In genomic region chr13:46211521-46212351, GRCh38 we compare ENCODE assay signal across 8 cellular contexts. TPM values are rescaled to one million over a fixed set of nuclear protein-coding genes. Genes with fewer than 3 reads are reported as not detected.
DNase-seq lines count a peak whose midpoint lies in the region; ATAC-seq, FAIRE-seq and TF ChIP-seq lines count a peak whose summit lies in the region.

LRRC63 (plus strand) TSS chr13:46211928; CDS start chr13:46213035, 1,107 bp downstream.

- no peaks in the 10 kb centered on the region for H3K27me3 Mint-ChIP-seq in activated naive CD4-positive, alpha-beta T cell treated with anti-CD3 and anti-CD28 coated beads for 36 hours (ENCODE audit: low read depth)
- peaks cover 32% of the 10 kb centered on the region for H3K27me3 Mint-ChIP-seq in osteocyte (ENCODE audit: unreplicated experiment)

- no peaks in the 10 kb centered on the region for H3K36me3 Mint-ChIP-seq in activated naive CD4-positive, alpha-beta T cell treated with anti-CD3 and anti-CD28 coated beads for 36 hours (ENCODE audit: low read depth)
- no peaks in the 10 kb centered on the region for H3K36me3 Mint-ChIP-seq in osteocyte (ENCODE audit: unreplicated experiment)

- intact Hi-C loops in activated naive CD4-positive, alpha-beta T cell treated with anti-CD3 and anti-CD28 coated beads for 36 hours (cut with micrococcal nuclease) = loop anchor here (1.0 to 2.0 kb wide), 7 partner anchors 9 to 175 kb away; partner anchors contain the start of genes LCP1, RUBCNL and ZC3H13
- intact Hi-C loops in head of caudate nucleus (cut with DNase I) = no loop called here
- intact Hi-C loops in thyroid gland (cut with DNase I) = no loop called here

- H3K27ac ChIP-seq in thyroid gland = no peak within 1 kb of the TSS

- TF ChIP-seq POLR2A in thyroid gland (IDR thresholded peaks at IDR 0.05) = no peak

- H3K36me3 ChIP-seq in thyroid gland = no peaks in the 10 kb centered on the region

- peak within 1 kb of the TSS; percentile 91 for H3K4me3 Mint-ChIP-seq in activated naive CD4-positive, alpha-beta T cell treated with anti-CD3 and anti-CD28 coated beads for 36 hours
- peak within 1 kb of the TSS; percentile 74 for H3K4me3 Mint-ChIP-seq in osteocyte (ENCODE audit: unreplicated experiment)

- H3K4me1 Mint-ChIP-seq in activated naive CD4-positive, alpha-beta T cell treated with anti-CD3 and anti-CD28 coated beads for 36 hours (ENCODE audit: low read depth) = peaks cover 14% of the 10 kb centered on the region
- peaks cover 5% of the 10 kb centered on the region for H3K4me1 Mint-ChIP-seq in osteocyte (ENCODE audit: unreplicated experiment)

- peak within 1 kb of the TSS in 1 of 3 donors; percentile 9 for H3K4me3 ChIP-seq in thyroid gland (replicated peaks in 1 of 3)

- peaks cover 2% of the 10 kb centered on the region for H3K9me3 Mint-ChIP-seq in activated naive CD4-positive, alpha-beta T cell treated with anti-CD3 and anti-CD28 coated beads for 36 hours
- H3K9me3 Mint-ChIP-seq in osteocyte (ENCODE audit: unreplicated experiment) = no peaks in the 10 kb centered on the region

- DNase-seq in DMS 273 treated with DMSO at 0.1 percent for 48 hours (lab: John Stamatoyannopoulos, UW) (peak; percentile 42), HTR-8/SVneo (ENCODE audit: insufficient read length, low spot score) (peak; percentile 23), SK-MEL-5 (ENCODE audit: low read depth, low spot score) (peak; percentile 83), head of caudate nucleus (peak; percentile 59 to 94 (median 86)), osteocyte (ENCODE audit: extremely low spot score, unreplicated experiment) (peak; percentile 88), thyroid gland (peak; percentile 41 to 52)
- peak; percentile 83 for DNase-seq in activated naive CD4-positive, alpha-beta T cell treated with anti-CD3 and anti-CD28 coated beads for 36 hours

- H3K27ac Mint-ChIP-seq in activated naive CD4-positive, alpha-beta T cell treated with anti-CD3 and anti-CD28 coated beads for 36 hours = peak within 1 kb of the TSS; percentile 91
- H3K27ac Mint-ChIP-seq in osteocyte (ENCODE audit: unreplicated experiment) = no peak within 1 kb of the TSS

- CTCF ChIA-PET in activated naive CD4-positive, alpha-beta T cell treated with anti-CD3 and anti-CD28 coated beads for 36 hours (lab: Charles Lee) = interaction anchor here (1.3 kb wide), 1 partner anchor 16 kb away, joined by 4 read pairs; no protein-coding TSS in a partner anchor

- peaks cover 0 to 3% of the 10 kb centered on the region in 2 donors for H3K4me1 ChIP-seq in thyroid gland

- H3K9me3 ChIP-seq in thyroid gland = no peaks in the 10 kb centered on the region

- no peaks in the 10 kb centered on the region for H3K27me3 ChIP-seq in thyroid gland

- 4 to 7% methylated on average over 24 to 47 of the region's 53 CpGs for WGBS in thyroid gland, 2 donors

- in situ Hi-C loops in SK-MEL-5 (cut with HindIII; ENCODE audit: low pct_unique_long_range_greater_than_20kb, low sequenced_read_pairs) = no loop called here

- ATAC-seq in GM21367 (IDR thresholded peaks at IDR 0.05; ENCODE audit: unreplicated experiment) = peak; percentile 87

- no peak for FAIRE-seq in HTR-8/SVneo (lab: Jason Lieb, UNC)

- no peak for TF ChIP-seq CTCF in osteocyte (IDR thresholded peaks at IDR 0.05)
- TF ChIP-seq CTCF in thyroid gland (IDR thresholded peaks at IDR 0.05) = no peak

RNA-seq across cellular contexts. Expression of gene LRRC63, which starts in this region (rescaled TPM):
- 0.82 and 1.1 TPM in 2 replicates for total RNA-seq in SK-MEL-5 (2014; rRNA removed; shearing (Covaris generic))
- polyA plus RNA-seq in SK-MEL-5 (2015; cell fraction: cytosol; rRNA removed) = 0.37 and 0.73 TPM in 2 replicates
- 11.1 and 16.3 TPM in 2 replicates for polyA plus RNA-seq in SK-MEL-5 (2015; cell fraction: nucleus; rRNA removed)
- total RNA-seq in activated naive CD4-positive, alpha-beta T cell treated with anti-CD3 and anti-CD28 coated beads for 36 hours = under 1 TPM; 0.24 to 0.32 TPM
- total RNA-seq in osteocyte (not detected in 2 replicates), thyroid gland (under 1 TPM in 2 of 4 donors, not detected in 2; 0.11 to 0.13 TPM)

Comparison
In these comparisons a context has a peak if more than half of its experiments do, and no peak if none do; other contexts are left out.
1. Peak in DNase-seq in activated naive CD4-positive, alpha-beta T cell treated with anti-CD3 and anti-CD28 coated beads for 36 hours; RNA of the gene not detected or under 1 TPM.
2. Peak in DNase-seq in osteocyte; RNA of the gene not detected or under 1 TPM.
3. Peak in DNase-seq in thyroid gland; RNA of the gene not detected or under 1 TPM.
4. DNase-seq: peak in every context shown above with its lines; median percentile 88 in osteocyte; 86 in head of caudate nucleus; 83 in SK-MEL-5; 83 in activated naive CD4-positive, alpha-beta T cell treated with anti-CD3 and anti-CD28 coated beads for 36 hours; 46 in thyroid gland; 42 in DMS 273 treated with DMSO at 0.1 percent for 48 hours; 23 in HTR-8/SVneo.